ENCODE assay signal across 1 cellular context in the genomic region with DNA sequence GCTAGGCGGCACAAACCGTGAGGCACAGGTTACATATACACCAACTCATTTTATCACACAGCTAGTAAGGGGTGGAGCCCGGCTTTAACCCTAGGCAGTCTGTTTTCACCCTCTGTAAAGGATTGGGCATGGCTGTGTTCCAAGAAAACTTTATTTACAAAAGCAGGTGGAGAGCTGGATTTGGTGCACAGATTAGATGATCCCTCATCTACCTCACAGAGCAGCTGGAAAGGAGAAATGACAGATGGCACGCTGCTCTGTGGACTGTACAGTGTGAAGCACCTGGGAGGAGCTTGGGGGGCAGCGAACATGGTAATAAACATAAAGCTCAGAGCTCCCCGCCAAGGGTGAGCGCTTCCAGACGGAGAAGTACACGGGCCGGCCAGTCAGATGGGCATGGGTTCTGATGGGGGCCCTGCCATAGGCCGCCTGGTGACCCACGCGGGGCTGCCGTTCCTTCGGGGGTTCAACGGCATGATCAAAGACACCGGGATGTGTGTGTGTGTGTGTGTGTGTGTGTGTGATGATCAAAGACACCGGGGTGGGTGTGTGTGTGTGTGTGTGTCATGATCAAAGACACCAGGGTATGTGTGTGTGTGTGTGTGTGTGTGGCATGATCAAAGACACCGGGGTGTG.
TF ChIP-seq lines count a peak whose summit lies in the region.

No MANE protein-coding gene starts in this region.

TF ChIP-seq in HepG2, 621 proteins besides CTCF, POLR2A, EP300 and RAD21 (continued from another document):
- TF ChIP-seq, protein P1, sequence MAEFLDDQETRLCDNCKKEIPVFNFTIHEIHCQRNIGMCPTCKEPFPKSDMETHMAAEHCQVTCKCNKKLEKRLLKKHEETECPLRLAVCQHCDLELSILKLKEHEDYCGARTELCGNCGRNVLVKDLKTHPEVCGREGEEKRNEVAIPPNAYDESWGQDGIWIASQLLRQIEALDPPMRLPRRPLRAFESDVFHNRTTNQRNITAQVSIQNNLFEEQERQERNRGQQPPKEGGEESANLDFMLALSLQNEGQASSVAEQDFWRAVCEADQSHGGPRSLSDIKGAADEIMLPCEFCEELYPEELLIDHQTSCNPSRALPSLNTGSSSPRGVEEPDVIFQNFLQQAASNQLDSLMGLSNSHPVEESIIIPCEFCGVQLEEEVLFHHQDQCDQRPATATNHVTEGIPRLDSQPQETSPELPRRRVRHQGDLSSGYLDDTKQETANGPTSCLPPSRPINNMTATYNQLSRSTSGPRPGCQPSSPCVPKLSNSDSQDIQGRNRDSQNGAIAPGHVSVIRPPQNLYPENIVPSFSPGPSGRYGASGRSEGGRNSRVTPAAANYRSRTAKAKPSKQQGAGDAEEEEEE (CRISPR knock-in tag; IDR thresholded peaks at IDR 0.05; ENCODE audit: borderline replicate concordance): no peak
- peak; percentile 49; the same call in 1 of the 2 replicates for TF ChIP-seq TFAP4 (IDR thresholded peaks at IDR 0.05; ENCODE audit: borderline replicate concordance, low read depth)
- TF ChIP-seq ZNF180 (CRISPR knock-in tag; IDR thresholded peaks at IDR 0.05; ENCODE audit: borderline replicate concordance, low read depth): no peak
- TF ChIP-seq HNRNPH1 (optimal IDR thresholded peaks at IDR 0.05; ENCODE audit: low read depth, low read length): no peak
- TF ChIP-seq ZNF569 (CRISPR knock-in tag; IDR thresholded peaks at IDR 0.05; ENCODE audit: borderline replicate concordance): no peak
- TF ChIP-seq, protein P2, sequence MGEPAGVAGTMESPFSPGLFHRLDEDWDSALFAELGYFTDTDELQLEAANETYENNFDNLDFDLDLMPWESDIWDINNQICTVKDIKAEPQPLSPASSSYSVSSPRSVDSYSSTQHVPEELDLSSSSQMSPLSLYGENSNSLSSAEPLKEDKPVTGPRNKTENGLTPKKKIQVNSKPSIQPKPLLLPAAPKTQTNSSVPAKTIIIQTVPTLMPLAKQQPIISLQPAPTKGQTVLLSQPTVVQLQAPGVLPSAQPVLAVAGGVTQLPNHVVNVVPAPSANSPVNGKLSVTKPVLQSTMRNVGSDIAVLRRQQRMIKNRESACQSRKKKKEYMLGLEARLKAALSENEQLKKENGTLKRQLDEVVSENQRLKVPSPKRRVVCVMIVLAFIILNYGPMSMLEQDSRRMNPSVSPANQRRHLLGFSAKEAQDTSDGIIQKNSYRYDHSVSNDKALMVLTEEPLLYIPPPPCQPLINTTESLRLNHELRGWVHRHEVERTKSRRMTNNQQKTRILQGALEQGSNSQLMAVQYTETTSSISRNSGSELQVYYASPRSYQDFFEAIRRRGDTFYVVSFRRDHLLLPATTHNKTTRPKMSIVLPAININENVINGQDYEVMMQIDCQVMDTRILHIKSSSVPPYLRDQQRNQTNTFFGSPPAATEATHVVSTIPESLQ (CRISPR knock-in tag; conservative IDR thresholded peaks at IDR 0.05): no peak
- no peak for TF ChIP-seq ZNF275 (CRISPR knock-in tag; IDR thresholded peaks at IDR 0.05; ENCODE audit: borderline replicate concordance)
- TF ChIP-seq, protein P3, sequence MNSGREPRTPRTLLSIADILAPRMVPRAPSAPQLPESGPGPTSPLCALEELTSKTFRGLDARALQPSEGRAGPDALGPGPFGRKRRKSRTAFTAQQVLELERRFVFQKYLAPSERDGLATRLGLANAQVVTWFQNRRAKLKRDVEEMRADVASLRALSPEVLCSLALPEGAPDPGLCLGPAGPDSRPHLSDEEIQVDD (CRISPR knock-in tag; IDR thresholded peaks at IDR 0.05; ENCODE audit: borderline replicate concordance): no peak
- TF ChIP-seq, protein P4, sequence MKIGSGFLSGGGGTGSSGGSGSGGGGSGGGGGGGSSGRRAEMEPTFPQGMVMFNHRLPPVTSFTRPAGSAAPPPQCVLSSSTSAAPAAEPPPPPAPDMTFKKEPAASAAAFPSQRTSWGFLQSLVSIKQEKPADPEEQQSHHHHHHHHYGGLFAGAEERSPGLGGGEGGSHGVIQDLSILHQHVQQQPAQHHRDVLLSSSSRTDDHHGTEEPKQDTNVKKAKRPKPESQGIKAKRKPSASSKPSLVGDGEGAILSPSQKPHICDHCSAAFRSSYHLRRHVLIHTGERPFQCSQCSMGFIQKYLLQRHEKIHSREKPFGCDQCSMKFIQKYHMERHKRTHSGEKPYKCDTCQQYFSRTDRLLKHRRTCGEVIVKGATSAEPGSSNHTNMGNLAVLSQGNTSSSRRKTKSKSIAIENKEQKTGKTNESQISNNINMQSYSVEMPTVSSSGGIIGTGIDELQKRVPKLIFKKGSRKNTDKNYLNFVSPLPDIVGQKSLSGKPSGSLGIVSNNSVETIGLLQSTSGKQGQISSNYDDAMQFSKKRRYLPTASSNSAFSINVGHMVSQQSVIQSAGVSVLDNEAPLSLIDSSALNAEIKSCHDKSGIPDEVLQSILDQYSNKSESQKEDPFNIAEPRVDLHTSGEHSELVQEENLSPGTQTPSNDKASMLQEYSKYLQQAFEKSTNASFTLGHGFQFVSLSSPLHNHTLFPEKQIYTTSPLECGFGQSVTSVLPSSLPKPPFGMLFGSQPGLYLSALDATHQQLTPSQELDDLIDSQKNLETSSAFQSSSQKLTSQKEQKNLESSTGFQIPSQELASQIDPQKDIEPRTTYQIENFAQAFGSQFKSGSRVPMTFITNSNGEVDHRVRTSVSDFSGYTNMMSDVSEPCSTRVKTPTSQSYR (CRISPR knock-in tag; IDR thresholded peaks at IDR 0.05; ENCODE audit: borderline replicate concordance): no peak
- TF ChIP-seq RFXANK (CRISPR knock-in tag; IDR thresholded peaks at IDR 0.05): no peak
- TF ChIP-seq NRL (CRISPR knock-in tag; IDR thresholded peaks at IDR 0.05; ENCODE audit: borderline replicate concordance): peak; percentile 63; the same call in 1 of the 2 replicates
- no peak for TF ChIP-seq ZNF530 (CRISPR knock-in tag; IDR thresholded peaks at IDR 0.05; ENCODE audit: low read depth)
- TF ChIP-seq GMEB1 (CRISPR knock-in tag; IDR thresholded peaks at IDR 0.05; ENCODE audit: borderline replicate concordance): peak; percentile 24; the same call in 1 of the 2 replicates
- no peak for TF ChIP-seq NFAT5 (CRISPR knock-in tag; IDR thresholded peaks at IDR 0.05)
- no peak for TF ChIP-seq PLSCR1 (CRISPR knock-in tag; IDR thresholded peaks at IDR 0.05; ENCODE audit: borderline replicate concordance)
- TF ChIP-seq, protein P5, sequence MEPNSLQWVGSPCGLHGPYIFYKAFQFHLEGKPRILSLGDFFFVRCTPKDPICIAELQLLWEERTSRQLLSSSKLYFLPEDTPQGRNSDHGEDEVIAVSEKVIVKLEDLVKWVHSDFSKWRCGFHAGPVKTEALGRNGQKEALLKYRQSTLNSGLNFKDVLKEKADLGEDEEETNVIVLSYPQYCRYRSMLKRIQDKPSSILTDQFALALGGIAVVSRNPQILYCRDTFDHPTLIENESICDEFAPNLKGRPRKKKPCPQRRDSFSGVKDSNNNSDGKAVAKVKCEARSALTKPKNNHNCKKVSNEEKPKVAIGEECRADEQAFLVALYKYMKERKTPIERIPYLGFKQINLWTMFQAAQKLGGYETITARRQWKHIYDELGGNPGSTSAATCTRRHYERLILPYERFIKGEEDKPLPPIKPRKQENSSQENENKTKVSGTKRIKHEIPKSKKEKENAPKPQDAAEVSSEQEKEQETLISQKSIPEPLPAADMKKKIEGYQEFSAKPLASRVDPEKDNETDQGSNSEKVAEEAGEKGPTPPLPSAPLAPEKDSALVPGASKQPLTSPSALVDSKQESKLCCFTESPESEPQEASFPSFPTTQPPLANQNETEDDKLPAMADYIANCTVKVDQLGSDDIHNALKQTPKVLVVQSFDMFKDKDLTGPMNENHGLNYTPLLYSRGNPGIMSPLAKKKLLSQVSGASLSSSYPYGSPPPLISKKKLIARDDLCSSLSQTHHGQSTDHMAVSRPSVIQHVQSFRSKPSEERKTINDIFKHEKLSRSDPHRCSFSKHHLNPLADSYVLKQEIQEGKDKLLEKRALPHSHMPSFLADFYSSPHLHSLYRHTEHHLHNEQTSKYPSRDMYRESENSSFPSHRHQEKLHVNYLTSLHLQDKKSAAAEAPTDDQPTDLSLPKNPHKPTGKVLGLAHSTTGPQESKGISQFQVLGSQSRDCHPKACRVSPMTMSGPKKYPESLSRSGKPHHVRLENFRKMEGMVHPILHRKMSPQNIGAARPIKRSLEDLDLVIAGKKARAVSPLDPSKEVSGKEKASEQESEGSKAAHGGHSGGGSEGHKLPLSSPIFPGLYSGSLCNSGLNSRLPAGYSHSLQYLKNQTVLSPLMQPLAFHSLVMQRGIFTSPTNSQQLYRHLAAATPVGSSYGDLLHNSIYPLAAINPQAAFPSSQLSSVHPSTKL (CRISPR knock-in tag; IDR thresholded peaks at IDR 0.05): no peak; the same call in 1 of the 2 replicates
- TF ChIP-seq, protein P6, sequence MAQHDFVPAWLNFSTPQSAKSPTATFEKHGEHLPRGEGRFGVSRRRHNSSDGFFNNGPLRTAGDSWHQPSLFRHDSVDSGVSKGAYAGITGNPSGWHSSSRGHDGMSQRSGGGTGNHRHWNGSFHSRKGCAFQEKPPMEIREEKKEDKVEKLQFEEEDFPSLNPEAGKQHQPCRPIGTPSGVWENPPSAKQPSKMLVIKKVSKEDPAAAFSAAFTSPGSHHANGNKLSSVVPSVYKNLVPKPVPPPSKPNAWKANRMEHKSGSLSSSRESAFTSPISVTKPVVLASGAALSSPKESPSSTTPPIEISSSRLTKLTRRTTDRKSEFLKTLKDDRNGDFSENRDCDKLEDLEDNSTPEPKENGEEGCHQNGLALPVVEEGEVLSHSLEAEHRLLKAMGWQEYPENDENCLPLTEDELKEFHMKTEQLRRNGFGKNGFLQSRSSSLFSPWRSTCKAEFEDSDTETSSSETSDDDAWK (CRISPR knock-in tag; IDR thresholded peaks at IDR 0.05): no peak
- 0 out of 2 replicates have a peak, but pooled peaks have one; percentile 16 for TF ChIP-seq ONECUT2 (CRISPR knock-in tag; IDR thresholded peaks at IDR 0.05)
- TF ChIP-seq ZNF432 (CRISPR knock-in tag; IDR thresholded peaks at IDR 0.05; ENCODE audit: borderline replicate concordance): no peak
TF ChIP-seq in HepG2: peak in this region for 64.
